In genomic region chr14:75492832-75493579, GRCh38 we compare ENCODE assay signal across 23 cellular contexts. TPM values are rescaled to one million over a fixed set of nuclear protein-coding genes. Genes with fewer than 3 reads are reported as not detected.
DNase-seq lines count a peak whose midpoint lies in the region; ATAC-seq, FAIRE-seq and TF ChIP-seq lines count a peak whose summit lies in the region.
"Had no signal": no experiment of that assay in that cellular context is flagged by ENCODE, and none has a peak within 500 bp of the region (broad histone marks: within the 10 kb centered on the region; RNA-seq: fewer than 3 reads in every experiment).

No MANE protein-coding gene starts in this region.

- in situ Hi-C loops in GM12878 (cut with MboI): no loop called here

- WGBS in GM12878 (ENCODE audit: insufficient coverage, insufficient replicate concordance, low lambda C conversion rate, missing lambda C conversion rate): 87% methylated on average over 9 of the region's 9 CpGs

- no peak overlapping the region for H2AFZ ChIP-seq in PC-9
- no peak overlapping the region; the same call in 1 of the 2 replicates for H2AFZ ChIP-seq in GM12878 (ENCODE audit: control insufficient read depth, low read depth, low read length)

- H3K4me1 ChIP-seq in right atrium auricular region: no peaks in the 10 kb centered on the region
- peaks cover 11% of the 10 kb centered on the region for H3K4me1 ChIP-seq in PC-9 (replicated peaks; ENCODE audit: insufficient read depth)
- H3K4me1 ChIP-seq in GM12878 (ENCODE audit: control insufficient read depth, insufficient read depth, low read length): peaks cover 65% of the 10 kb centered on the region
- H3K4me1 ChIP-seq: upper lobe of right lung had no signal

- peak overlapping the region; percentile 80 for H3K27ac Mint-ChIP-seq in stimulated activated effector memory CD8-positive, alpha-beta T cell treated with anti-CD3 and anti-CD28 coated beads, Interleukin-12 subunit alpha, Interleukin-12 subunit beta, amount 100 ng/mL, for 72 hours
- H3K27ac Mint-ChIP-seq: dendritic cell treated with granulocyte-macrophage colony-stimulating factor and Interleukin-4, amounts not matched to agents 40 ng/mL and 50 ng/mL, for 4 days had no signal

- H3K4me3 ChIP-seq in right atrium auricular region: no peak overlapping the region
- no peak overlapping the region for H3K4me3 ChIP-seq in PC-9
- no peak overlapping the region for H3K4me3 ChIP-seq in GM12878
- H3K4me3 ChIP-seq: upper lobe of right lung had no signal

- BruUV-seq in PC-9 (replicated peaks; lab: Mats Ljungman, UMichigan) (no TSS peak), GM12878 (replicated peaks; lab: Mats Ljungman, UMichigan) (no TSS peak)

- TF ChIP-seq RAD21 in GM12878 (IDR thresholded peaks at IDR 0.05; ENCODE audit: insufficient read depth, low read depth, low read length): no peak

- ATAC-seq in left ventricle myocardium superior (no peak), GM12878 (peak; percentile 6), HG03457 (IDR thresholded peaks at IDR 0.05; ENCODE audit: unreplicated experiment) (no peak)
- no peak for ATAC-seq in stimulated activated effector memory CD8-positive, alpha-beta T cell treated with anti-CD3 and anti-CD28 coated beads, Interleukin-12 subunit alpha, Interleukin-12 subunit beta, amount 100 ng/mL, for 72 hours
- ATAC-seq: naive thymus-derived CD4-positive, alpha-beta T cell; upper lobe of right lung had no signal

- TF ChIP-seq EP300 in GM12878 (IDR thresholded peaks at IDR 0.05; ENCODE audit: borderline replicate concordance in 1 of 2, control insufficient read depth in 1 of 2, low read depth in 2 of 2, low read length in 2 of 2): no peak

- TF ChIP-seq CTCF in right atrium auricular region (IDR thresholded peaks at IDR 0.05) (no peak), PC-9 (conservative IDR thresholded peaks at IDR 0.05) (no peak), GM12878 (IDR thresholded peaks at IDR 0.05 in 2 of 3, conservative IDR thresholded peaks at IDR 0.05 in 1 of 3; ENCODE audit: control insufficient read depth in 2 of 3, extremely low read depth in 1 of 3, insufficient read depth in 1 of 3, low read depth in 3 of 3, low read length in 3 of 3) (no peak)

- no peaks in the 10 kb centered on the region for H3K9me3 ChIP-seq in right atrium auricular region
- H3K9me3 ChIP-seq in PC-9 (ENCODE audit: insufficient read depth, low read depth): no peaks in the 10 kb centered on the region
- H3K9me3 ChIP-seq in GM12878 (replicated peaks; ENCODE audit: control insufficient read depth, insufficient read depth, low read length): no peaks in the 10 kb centered on the region
- H3K9me3 ChIP-seq: upper lobe of right lung had no signal

- DNase-seq in right atrium auricular region (ENCODE audit: low spot score): peak; percentile 28
- DNase-seq in left ventricle myocardium superior: no peak
- no peak for DNase-seq in PC-9
- DNase-seq in GM12878 (ENCODE audit: low read depth, low spot score): no peak
- peak in 1 of 2 donors; percentile 48 for DNase-seq in stimulated activated effector memory CD8-positive, alpha-beta T cell treated with anti-CD3 and anti-CD28 coated beads, Interleukin-12 subunit alpha, Interleukin-12 subunit beta, amount 100 ng/mL, for 72 hours (ENCODE audit: low spot score in 2 of 2)
- no peak for DNase-seq in NCI-H524 (lab: John Stamatoyannopoulos, UW)
- no peak for DNase-seq in MV-4-11 (lab: John Stamatoyannopoulos, UW)
- DNase-seq: activated CD4-positive, CD25-positive, alpha-beta regulatory T cell; COR-L47; Kasumi-1; kidney; naive thymus-derived CD4-positive, alpha-beta T cell; NCI-H1092; NCI-H2081 treated with DMSO at 0.1 percent for 48 hours; NCI-H510A; posterior cingulate gyrus; Right ventricle myocardium superior; upper lobe of right lung had no signal

- H3K36me3 ChIP-seq in right atrium auricular region (no peaks in the 10 kb centered on the region), PC-9 (ENCODE audit: low read depth) (no peaks in the 10 kb centered on the region), GM12878 (ENCODE audit: control insufficient read depth in 2 of 2, insufficient read depth in 2 of 2, low read length in 1 of 2) (no peaks in the 10 kb centered on the region)
- H3K36me3 ChIP-seq: upper lobe of right lung had no signal

- TF ChIP-seq POLR2A in GM12878 (IDR thresholded peaks at IDR 0.05; ENCODE audit: low read depth, low read length): no peak

- H3K4me2 ChIP-seq in PC-9 (no peak overlapping the region), GM12878 (ENCODE audit: control insufficient read depth, insufficient read depth) (no peak overlapping the region; the same call in 1 of the 2 replicates)

- H3F3A ChIP-seq in PC-9 (ENCODE audit: insufficient read depth, low read depth): peaks cover 7% of the 10 kb centered on the region; the same call in 1 of the 2 replicates

- H3K79me2 ChIP-seq in PC-9 (ENCODE audit: low read depth) (no peaks in the 10 kb centered on the region), GM12878 (ENCODE audit: control insufficient read depth, insufficient read depth, low read length) (no peaks in the 10 kb centered on the region)

- H3K27ac ChIP-seq in right atrium auricular region: no peak overlapping the region
- H3K27ac ChIP-seq in PC-9: peak overlapping the region; percentile 28
- peak overlapping the region; percentile 45 for H3K27ac ChIP-seq in GM12878 (ENCODE audit: control insufficient read depth, insufficient read depth)
- H3K27ac ChIP-seq: upper lobe of right lung had no signal

- intact Hi-C loops in left ventricle myocardium superior (cut with micrococcal nuclease) (no loop called here), PC-9 (cut with micrococcal nuclease; ENCODE audit: unreplicated experiment) (loop anchor here (1.0 to 10.0 kb wide), 7 partner anchors 28 to 302 kb away; no protein-coding TSS in a partner anchor), GM12878 (cut with micrococcal nuclease; ENCODE audit: unreplicated experiment) (loop anchor here (10.0 kb wide), 1 partner anchor 52 kb away; no protein-coding TSS in a partner anchor)

- POLR2A ChIA-PET in PC-9 (lab: Charles Lee; ENCODE audit: unreplicated experiment): interaction anchor here (0.6 kb wide), 1 partner anchor 500 kb away, joined by 20 read pairs; no protein-coding TSS in a partner anchor
- POLR2A ChIA-PET in GM12878 (lab: Charles Lee): interaction anchor here (0.7 to 16.2 kb wide), 5 partner anchors 8 to 74 kb away, joined by 3 to 385 read pairs (median 3); partner anchors contain the start of gene BATF

- CTCF ChIA-PET in PC-9 (lab: Charles Lee): interaction anchor here (0.6 kb wide), 4 partner anchors 43 to 383 kb away, joined by 3 to 7 read pairs (median 4); no protein-coding TSS in a partner anchor
- CTCF ChIA-PET in GM12878 (lab: Yijun Ruan, JAX): interaction anchor here (0.6 to 19.8 kb wide), 13 partner anchors 14 to 309 kb away, joined by 3 to 520 read pairs (median 4); partner anchors contain the start of genes BATF, ERG28 and TTLL5

- H3K4me1 Mint-ChIP-seq in stimulated activated effector memory CD8-positive, alpha-beta T cell treated with anti-CD3 and anti-CD28 coated beads, Interleukin-12 subunit alpha, Interleukin-12 subunit beta, amount 100 ng/mL, for 72 hours: peaks cover 64% of the 10 kb centered on the region

- no peaks in the 10 kb centered on the region for H3K27me3 ChIP-seq in right atrium auricular region
- H3K27me3 ChIP-seq in PC-9 (ENCODE audit: insufficient read depth, low read depth): no peaks in the 10 kb centered on the region
- no peaks in the 10 kb centered on the region for H3K27me3 ChIP-seq in GM12878 (replicated peaks in 1 of 2; ENCODE audit: control insufficient read depth in 2 of 2, insufficient read depth in 2 of 2, low read length in 1 of 2)
- H3K27me3 ChIP-seq: upper lobe of right lung had no signal

- no peak for FAIRE-seq in GM12878 (lab: Jason Lieb, UNC)
- FAIRE-seq: endothelial cell of umbilical vein, kidney had no signal

- H3K9me3 Mint-ChIP-seq in stimulated activated effector memory CD8-positive, alpha-beta T cell treated with anti-CD3 and anti-CD28 coated beads, Interleukin-12 subunit alpha, Interleukin-12 subunit beta, amount 100 ng/mL, for 72 hours: peaks cover 3% of the 10 kb centered on the region
- H3K9me3 Mint-ChIP-seq: dendritic cell treated with granulocyte-macrophage colony-stimulating factor and Interleukin-4, amounts not matched to agents 40 ng/mL and 50 ng/mL, for 4 days had no signal

- SMC1A ChIA-PET in GM12878 (lab: Charles Lee; ENCODE audit: uncharacterized antibody, unreplicated experiment): interaction anchor here (0.6 to 16.1 kb wide), 14 partner anchors 13 to 367 kb away, joined by 3 to 619 read pairs (median 7); partner anchors contain the start of genes BATF and NEK9

- RAD21 ChIA-PET in GM12878 (lab: Charles Lee; ENCODE audit: unreplicated experiment): interaction anchor here (0.6 to 18.1 kb wide), 8 partner anchors 13 to 184 kb away, joined by 3 to 645 read pairs (median 8); partner anchors contain the start of gene BATF

- peaks cover 11% of the 10 kb centered on the region for H3K36me3 Mint-ChIP-seq in stimulated activated effector memory CD8-positive, alpha-beta T cell treated with anti-CD3 and anti-CD28 coated beads, Interleukin-12 subunit alpha, Interleukin-12 subunit beta, amount 100 ng/mL, for 72 hours

- H3K9me2 ChIP-seq in PC-9 (ENCODE audit: insufficient read depth): no peaks in the 10 kb centered on the region

- H3K9ac ChIP-seq in GM12878 (ENCODE audit: control insufficient read depth, insufficient read depth, low read length): 0 out of 2 replicates have a peak overlapping the region, but pooled peaks have one; percentile 4

- no peaks in the 10 kb centered on the region for H4K20me1 ChIP-seq in PC-9 (ENCODE audit: insufficient read depth)
- H4K20me1 ChIP-seq in GM12878 (ENCODE audit: control insufficient read depth, insufficient read depth): no peaks in the 10 kb centered on the region

- no peak overlapping the region for H3K4me3 Mint-ChIP-seq in stimulated activated effector memory CD8-positive, alpha-beta T cell treated with anti-CD3 and anti-CD28 coated beads, Interleukin-12 subunit alpha, Interleukin-12 subunit beta, amount 100 ng/mL, for 72 hours
- H3K4me3 Mint-ChIP-seq: dendritic cell treated with granulocyte-macrophage colony-stimulating factor and Interleukin-4, amounts not matched to agents 40 ng/mL and 50 ng/mL, for 4 days; naive thymus-derived CD4-positive, alpha-beta T cell had no signal

RNA-seq across cellular contexts. Expression of gene BATF, which starts 29.3 kb away (rescaled TPM):
- total RNA-seq in right atrium auricular region (1 to 10 TPM; 1.4 to 6.2 TPM), left ventricle myocardium superior (0.74 TPM), PC-9 (2021) (55.7 and 79.0 TPM in 2 replicates), GM12878 (2014; rRNA removed) (153 and 158 TPM in 2 replicates), GM12878 (2014; rRNA removed; fragmentation: Illumina TruSeq; extraction: Trizol) (94.0 and 99.6 TPM in 2 replicates), GM12878 (2021) (99.8 and 107 TPM in 2 replicates)
- 55.3 and 58.4 TPM in 2 replicates for total RNA-seq in GM12878 (2013; cell fraction: nucleolus; rRNA removed)
- 105 TPM for polyA plus RNA-seq in GM12878 (2011; ENCODE audit: low read depth)
- polyA plus RNA-seq in GM12878 (2011; rRNA removed) (53.9 and 98.3 TPM in 2 replicates), GM12878 (2014; fragmentation: Illumina TruSeq; extraction: Trizol) (30.7 and 93.4 TPM in 2 replicates), GM12878 (2014; fragmentation: Nextera tagmentation; extraction: Ambion mirVana) (10 to 100 TPM in 1 of 2 experiments, 1 to 10 TPM in 1; 10.0 to 30.9 TPM), GM12878 (2014; rRNA removed) (147 and 176 TPM in 2 replicates), GM12878 (2016; fragmentation: Nextera tagmentation; extraction: Ambion mirVana) (100 to 1,000 TPM; 133 to 154 TPM)
- polyA plus RNA-seq in GM12878 (2011; cell fraction: cytosol; rRNA removed): 136 and 190 TPM in 2 replicates
- polyA plus RNA-seq in GM12878 (2011; cell fraction: nucleus; rRNA removed): 87.8 and 92.3 TPM in 2 replicates
- polyA plus RNA-seq in GM12878 (2012): 86.3 and 91.1 TPM in 2 replicates
- 18.5 and 50.6 TPM in 2 replicates for polyA minus RNA-seq in GM12878 (2011; rRNA and poly(A)+ RNA removed)
- 21.5 and 22.8 TPM in 2 replicates for polyA minus RNA-seq in GM12878 (2011; cell fraction: cytosol; rRNA and poly(A)+ RNA removed)
- polyA minus RNA-seq in GM12878 (2011; cell fraction: nucleus; rRNA and poly(A)+ RNA removed): 22.0 and 37.2 TPM in 2 replicates
- total RNA-seq: Daoy, endothelial cell of umbilical vein, HT1080 had no signal
- polyA plus RNA-seq: endothelial cell of umbilical vein had no signal

Comparison
In these comparisons a context has a peak if more than half of its experiments do, and no peak if none do; other contexts are left out.
1. H3K27ac ChIP-seq: peak in PC-9 (single experiment) and GM12878 (single experiment); none in right atrium auricular region (0 of 2).